1 cellular context compared by ENCODE assay signal in the genomic region with DNA sequence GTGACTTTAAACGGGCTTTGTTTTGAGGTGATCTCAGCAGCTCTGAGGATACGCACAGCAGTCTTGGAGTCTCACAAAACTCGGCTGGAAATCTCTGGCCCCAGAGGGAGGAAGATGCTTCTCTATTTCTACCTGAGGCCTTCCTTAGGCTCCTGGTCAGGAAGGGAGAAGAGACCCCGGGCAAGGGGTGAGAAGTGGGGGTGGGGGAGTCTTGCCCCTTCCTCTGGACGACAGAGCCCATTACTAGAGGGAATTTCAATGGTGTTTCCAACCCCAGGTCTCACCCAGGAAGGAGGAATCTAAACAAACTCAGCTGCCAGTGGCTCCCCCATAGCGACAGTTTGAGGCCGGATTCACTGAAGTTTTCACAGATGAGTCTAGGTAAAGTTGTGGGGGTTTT.
TF ChIP-seq lines count a peak whose summit lies in the region.

No MANE protein-coding gene starts in this region.

TF ChIP-seq in liver, 16 proteins besides CTCF, POLR2A, EP300 and RAD21 (continued from another document):
- no peak for TF ChIP-seq REST (IDR thresholded peaks at IDR 0.05)
- no peak for TF ChIP-seq SP1 (IDR thresholded peaks at IDR 0.05)
- no peak for TF ChIP-seq YY1 (IDR thresholded peaks at IDR 0.05)
- no peak for TF ChIP-seq ZBTB33 (IDR thresholded peaks at IDR 0.05)
- TF ChIP-seq, protein P1, sequence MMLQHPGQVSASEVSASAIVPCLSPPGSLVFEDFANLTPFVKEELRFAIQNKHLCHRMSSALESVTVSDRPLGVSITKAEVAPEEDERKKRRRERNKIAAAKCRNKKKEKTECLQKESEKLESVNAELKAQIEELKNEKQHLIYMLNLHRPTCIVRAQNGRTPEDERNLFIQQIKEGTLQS (IDR thresholded peaks at IDR 0.05) = no peak
- TF ChIP-seq RXRA (IDR thresholded peaks at IDR 0.05) = no peak
- no peak for TF ChIP-seq GABPA (IDR thresholded peaks at IDR 0.05 in 1 of 2, conservative IDR thresholded peaks at IDR 0.05 in 1 of 2)
- no peak for TF ChIP-seq EGR1 (IDR thresholded peaks at IDR 0.05; ENCODE audit: low read depth in 2 of 2)
- no peak for TF ChIP-seq HNF4G (IDR thresholded peaks at IDR 0.05)
TF ChIP-seq in liver: peak in this region for 0.
